9 cellular contexts compared by ENCODE assay signal in the genomic region with DNA sequence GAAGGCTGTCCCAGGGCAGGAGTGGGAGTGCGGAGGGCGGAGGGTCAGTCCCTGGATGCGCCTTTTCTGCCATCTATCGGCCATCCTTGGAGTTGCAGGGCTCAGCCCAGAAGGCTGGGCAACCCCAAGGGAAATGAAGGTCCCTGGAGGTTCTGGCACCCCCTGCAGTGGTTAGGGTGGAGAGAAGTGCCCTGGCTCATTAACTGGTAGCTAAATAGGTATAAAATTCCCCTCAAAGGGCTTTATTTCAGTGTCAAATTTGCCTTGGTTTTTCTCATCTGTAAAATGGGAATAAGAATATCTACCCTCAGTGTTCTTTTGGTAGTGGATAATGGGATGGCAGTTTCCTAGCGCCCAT. TPM values are rescaled to one million over a fixed set of nuclear protein-coding genes. Genes with fewer than 3 reads are reported as not detected.
DNase-seq lines count a peak whose midpoint lies in the region; ATAC-seq lines count a peak whose summit lies in the region.
"Had no signal": no experiment of that assay in that cellular context is flagged by ENCODE, and none has a peak within 500 bp of the region (broad histone marks: within the 10 kb centered on the region; RNA-seq: fewer than 3 reads in every experiment).

No MANE protein-coding gene starts in this region.

- H3K36me3 Mint-ChIP-seq in activated CD8-positive, alpha-beta T cell treated with anti-CD3 and anti-CD28 coated beads, Interleukin-2, amount 10 ng/mL, durations not matched to agents 7 days and 5 days (ENCODE audit: low read depth) = no peaks in the 10 kb centered on the region
- peaks cover 4% of the 10 kb centered on the region for H3K36me3 Mint-ChIP-seq in effector memory CD8-positive, alpha-beta T cell (ENCODE audit: insufficient read depth)

- peak overlapping the region; percentile 73 for H3K4me3 Mint-ChIP-seq in activated CD8-positive, alpha-beta T cell treated with anti-CD3 and anti-CD28 coated beads, Interleukin-2, amount 10 ng/mL, durations not matched to agents 7 days and 5 days
- H3K4me3 Mint-ChIP-seq in effector memory CD8-positive, alpha-beta T cell = peak overlapping the region; percentile 70 to 77

- H3K9me3 Mint-ChIP-seq in activated CD8-positive, alpha-beta T cell treated with anti-CD3 and anti-CD28 coated beads, Interleukin-2, amount 10 ng/mL, durations not matched to agents 7 days and 5 days (ENCODE audit: insufficient read depth) = no peaks in the 10 kb centered on the region
- no peaks in the 10 kb centered on the region for H3K9me3 Mint-ChIP-seq in effector memory CD8-positive, alpha-beta T cell

- H3K27ac Mint-ChIP-seq in activated CD8-positive, alpha-beta T cell treated with anti-CD3 and anti-CD28 coated beads, Interleukin-2, amount 10 ng/mL, durations not matched to agents 7 days and 5 days = peak overlapping the region; percentile 66
- H3K27ac Mint-ChIP-seq in effector memory CD8-positive, alpha-beta T cell = peak overlapping the region in 1 of 2 donors; percentile 46

- peaks cover 19% of the 10 kb centered on the region for H3K27me3 Mint-ChIP-seq in activated CD8-positive, alpha-beta T cell treated with anti-CD3 and anti-CD28 coated beads, Interleukin-2, amount 10 ng/mL, durations not matched to agents 7 days and 5 days (ENCODE audit: low read depth)
- H3K27me3 Mint-ChIP-seq in effector memory CD8-positive, alpha-beta T cell = peaks cover 5 to 18% of the 10 kb centered on the region in 2 donors

- DNase-seq in NCI-H1417 (lab: John Stamatoyannopoulos, UW) (peak; percentile 55 to 71 (median 71)), NCI-H1417 treated with DMSO at 0.1 percent for 48 hours (lab: John Stamatoyannopoulos, UW) (no peak), NCI-H82 (lab: John Stamatoyannopoulos, UW) (peak; percentile 89), midbrain (lab: John Stamatoyannopoulos, UW) (peak; percentile 77)
- peak; percentile 84 for DNase-seq in activated CD8-positive, alpha-beta T cell treated with anti-CD3 and anti-CD28 coated beads, Interleukin-2, amount 10 ng/mL, durations not matched to agents 7 days and 5 days
- peak; percentile 70 to 78 (median 72) for DNase-seq in effector memory CD8-positive, alpha-beta T cell
- peak; percentile 51 to 61 for DNase-seq in stimulated activated CD8-positive, alpha-beta memory T cell treated with anti-CD3 and anti-CD28 coated beads, Interleukin-7, amount 100 ng/mL, for 1 hour (ENCODE audit: low read depth in 2 of 2)

- CTCF ChIA-PET in activated CD8-positive, alpha-beta T cell treated with anti-CD3 and anti-CD28 coated beads, Interleukin-2, amount 10 ng/mL, durations not matched to agents 7 days and 5 days (lab: Charles Lee) = interaction anchor here (0.6 to 6.9 kb wide), 16 partner anchors 12 to 180 kb away, joined by 3 to 69 read pairs (median 4); no protein-coding TSS in a partner anchor

- peak; percentile 59 for ATAC-seq in HG02943 (IDR thresholded peaks at IDR 0.05; ENCODE audit: low read depth, unreplicated experiment)
- ATAC-seq in activated CD8-positive, alpha-beta T cell treated with anti-CD3 and anti-CD28 coated beads, Interleukin-2, amount 10 ng/mL, durations not matched to agents 7 days and 5 days = peak; percentile 91
- peak; percentile 91 for ATAC-seq in effector memory CD8-positive, alpha-beta T cell (replicated peaks)

- POLR2A ChIA-PET in activated CD8-positive, alpha-beta T cell treated with anti-CD3 and anti-CD28 coated beads, Interleukin-2, amount 10 ng/mL, durations not matched to agents 7 days and 5 days (lab: Charles Lee) = interaction anchor here (0.7 kb wide), 1 partner anchor 23 kb away, joined by 3 read pairs; a partner anchor contains a TSS

- peaks cover 41% of the 10 kb centered on the region for H3K4me1 Mint-ChIP-seq in activated CD8-positive, alpha-beta T cell treated with anti-CD3 and anti-CD28 coated beads, Interleukin-2, amount 10 ng/mL, durations not matched to agents 7 days and 5 days (ENCODE audit: low read depth)
- peaks cover 4 to 6% of the 10 kb centered on the region in 2 donors for H3K4me1 Mint-ChIP-seq in effector memory CD8-positive, alpha-beta T cell (ENCODE audit: low read depth in 2 of 2)

RNA-seq across cellular contexts. Expression of a gene that starts 22.4 kb away (rescaled TPM):
- 10 to 100 TPM; 29.0 to 34.0 TPM for total RNA-seq in activated CD8-positive, alpha-beta T cell treated with anti-CD3 and anti-CD28 coated beads, Interleukin-2, amount 10 ng/mL, durations not matched to agents 7 days and 5 days

RNA-seq across cellular contexts. Expression of a gene that starts 30.4 kb away (rescaled TPM):
- 100 to 1,000 TPM; 250 to 263 TPM for total RNA-seq in activated CD8-positive, alpha-beta T cell treated with anti-CD3 and anti-CD28 coated beads, Interleukin-2, amount 10 ng/mL, durations not matched to agents 7 days and 5 days

RNA-seq across cellular contexts. Expression of a gene that starts 53.9 kb away (rescaled TPM):
- total RNA-seq in activated CD8-positive, alpha-beta T cell treated with anti-CD3 and anti-CD28 coated beads, Interleukin-2, amount 10 ng/mL, durations not matched to agents 7 days and 5 days = 1 to 10 TPM in 1 of 2 experiments, under 1 TPM in 1; 0.82 to 1.0 TPM
- total RNA-seq: renal cortical epithelial cell had no signal
